Comparison of ENCODE assay signal across 20 cellular contexts in the genomic region with DNA sequence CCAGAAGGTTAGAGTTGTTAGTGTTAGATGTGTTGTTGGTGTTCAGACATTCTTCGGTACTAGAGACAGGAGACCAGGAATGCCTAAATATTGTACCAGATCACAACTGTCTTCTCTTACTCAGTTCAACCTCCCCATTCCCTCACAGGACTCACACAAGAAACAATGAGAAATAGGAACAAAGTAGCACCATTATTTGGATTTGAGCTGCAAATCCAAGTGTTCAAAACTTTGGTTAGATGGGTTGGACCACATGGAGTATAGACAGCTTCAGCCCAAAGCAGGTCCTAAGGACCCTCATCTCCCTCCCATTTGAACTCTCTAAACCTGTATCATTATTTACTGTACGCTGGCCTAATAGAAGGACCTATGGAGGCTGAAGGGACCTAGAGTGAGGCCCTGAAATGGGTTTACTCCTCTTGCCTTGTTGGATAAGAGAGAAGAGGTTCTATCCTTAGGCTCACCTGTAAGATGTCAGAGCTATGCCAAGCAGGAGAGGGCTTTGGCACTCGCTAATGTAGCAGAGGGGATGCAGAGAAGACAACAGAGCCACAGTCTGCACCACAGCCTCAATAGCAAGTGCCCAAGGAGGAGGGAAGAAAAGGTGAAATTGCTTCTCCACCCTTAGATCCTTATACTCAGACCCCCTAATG.
"Had no signal": no experiment of that assay in that cellular context is flagged by ENCODE, and none has a peak within 500 bp of the region (broad histone marks: within the 10 kb centered on the region; RNA-seq: fewer than 3 reads in every experiment).

No MANE protein-coding gene starts in this region.

- H3K4me1 ChIP-seq: colonic mucosa, parathyroid adenoma had no signal

- FAIRE-seq: endothelial cell of umbilical vein had no signal

- H3K4me3 Mint-ChIP-seq: endodermal cell; stimulated activated naive B cell treated with anti-CD40 and anti-IgM and Interleukin-4, amounts not matched to agents 10 μg/mL and 1 μg/mL and 100 μg/mL, for 72 hours; stimulated activated naive CD8-positive, alpha-beta T cell treated with anti-CD3 and anti-CD28 coated beads, Interleukin-15, amount 100 ng/mL, for 72 hours had no signal

- H3K4me3 ChIP-seq: colonic mucosa, hepatocyte, mucosa of descending colon, prostate gland, thoracic aorta, transverse colon had no signal

- H3K36me3 ChIP-seq: colonic mucosa, prostate gland, thoracic aorta, transverse colon had no signal

- H3K9me3 ChIP-seq: colonic mucosa, mucosa of descending colon, prostate gland, thoracic aorta, transverse colon had no signal

- DNase-seq: colonic mucosa; effector CD4-positive, alpha-beta T cell; endodermal cell; erythroblast; foreskin melanocyte; head of caudate nucleus; kidney glomerular epithelial cell; mucosa of descending colon; naive thymus-derived CD8-positive, alpha-beta T cell; stimulated activated CD4-positive, alpha-beta T cell treated with anti-CD3 and anti-CD28 coated beads, Interleukin-2, amount 100 ng/mL, for 24 hours; stimulated activated CD4-positive, alpha-beta T cell treated with anti-CD3 and anti-CD28 coated beads, Interleukin-4, amount 100 ng/mL, for 4 hours; stimulated activated naive B cell treated with anti-CD40 and anti-IgM and Interleukin-4, amounts not matched to agents 10 μg/mL and 1 μg/mL and 100 μg/mL, for 72 hours; stimulated activated naive CD8-positive, alpha-beta T cell treated with anti-CD3 and anti-CD28 coated beads, Interleukin-15, amount 100 ng/mL, for 72 hours; transverse colon had no signal

- H3K27me3 Mint-ChIP-seq: stimulated activated naive CD8-positive, alpha-beta T cell treated with anti-CD3 and anti-CD28 coated beads, Interleukin-15, amount 100 ng/mL, for 72 hours had no signal

- H3K9ac ChIP-seq: parathyroid adenoma had no signal

- ATAC-seq: mucosa of descending colon; naive thymus-derived CD8-positive, alpha-beta T cell; sciatic nerve; stimulated activated naive B cell treated with anti-CD40 and anti-IgM and Interleukin-4, amounts not matched to agents 10 μg/mL and 1 μg/mL and 100 μg/mL, for 72 hours; stimulated activated naive CD8-positive, alpha-beta T cell treated with anti-CD3 and anti-CD28 coated beads, Interleukin-15, amount 100 ng/mL, for 72 hours had no signal

- H3K27ac Mint-ChIP-seq: endodermal cell; stimulated activated naive CD8-positive, alpha-beta T cell treated with anti-CD3 and anti-CD28 coated beads, Interleukin-15, amount 100 ng/mL, for 72 hours had no signal

- H3K27ac ChIP-seq: colonic mucosa, hepatocyte, parathyroid adenoma, prostate gland, thoracic aorta had no signal

- H3K4me2 ChIP-seq: hepatocyte had no signal

- H2AFZ ChIP-seq: hepatocyte, parathyroid adenoma had no signal

- H3K27me3 ChIP-seq: colonic mucosa, hepatocyte, transverse colon had no signal
